Comparison of ENCODE assay signal across 21 cellular contexts in genomic region chr1:115753830-115754229, GRCh38. TPM values are rescaled to one million over a fixed set of nuclear protein-coding genes. Genes with fewer than 3 reads are reported as not detected.
DNase-seq lines count a peak whose midpoint lies in the region; ATAC-seq and TF ChIP-seq lines count a peak whose summit lies in the region.
"Had no signal": no experiment of that assay in that cellular context is flagged by ENCODE, and none has a peak within 500 bp of the region (broad histone marks: within the 10 kb centered on the region; RNA-seq: fewer than 3 reads in every experiment).

No MANE protein-coding gene starts in this region.

- H3K18ac ChIP-seq in mesendoderm (ENCODE audit: low read length), result no peak overlapping the region

- no peaks in the 10 kb centered on the region for H3K9me3 ChIP-seq in gastroesophageal sphincter

- H3K4me3 ChIP-seq in gastroesophageal sphincter (no peak overlapping the region), mesendoderm (ENCODE audit: low read length) (no peak overlapping the region)
- H3K4me3 ChIP-seq: smooth muscle cell had no signal

- peaks cover 0 to 98% (median 15%) of the 10 kb centered on the region in 3 donors for H3K4me1 ChIP-seq in gastroesophageal sphincter
- no peaks in the 10 kb centered on the region for H3K4me1 ChIP-seq in mesendoderm (ENCODE audit: control insufficient read depth, low read depth, low read length)

- no peak for TF ChIP-seq CTCF in gastroesophageal sphincter (IDR thresholded peaks at IDR 0.05)

- no peak overlapping the region for H4K8ac ChIP-seq in mesendoderm (ENCODE audit: low read depth, low read length)

- no peaks in the 10 kb centered on the region for H3K27me3 ChIP-seq in gastroesophageal sphincter
- H3K27me3 ChIP-seq in mesendoderm (ENCODE audit: insufficient read depth, low read length, poor library complexity), result no peaks in the 10 kb centered on the region

- no peaks in the 10 kb centered on the region for H3K36me3 ChIP-seq in gastroesophageal sphincter
- H3K36me3 ChIP-seq in mesendoderm (ENCODE audit: control insufficient read depth, insufficient read depth, low read length), result no peaks in the 10 kb centered on the region

- H3K4me1 Mint-ChIP-seq in effector memory CD8-positive, alpha-beta T cell (ENCODE audit: low read depth in 2 of 2), result no peaks in the 10 kb centered on the region
- H3K4me1 Mint-ChIP-seq: activated CD4-positive, alpha-beta T cell treated with anti-CD3 and anti-CD28 coated beads for 36 hours had no signal

- TF ChIP-seq POLR2A in gastroesophageal sphincter (IDR thresholded peaks at IDR 0.05), result no peak

- no peak overlapping the region for H3K9ac ChIP-seq in mesendoderm (ENCODE audit: low read length)

- peaks cover 37 to 39% of the 10 kb centered on the region in 2 donors for H3K27me3 Mint-ChIP-seq in effector memory CD8-positive, alpha-beta T cell

- H2BK5ac ChIP-seq in mesendoderm (ENCODE audit: low read length), result no peak overlapping the region

- H3K23ac ChIP-seq in mesendoderm (ENCODE audit: low read length), result no peak overlapping the region

- peak overlapping the region; percentile 25 for H3K56ac ChIP-seq in mesendoderm (ENCODE audit: low read length)

- no peak for ATAC-seq in gastroesophageal sphincter
- ATAC-seq in sciatic nerve, result peak; percentile 35
- ATAC-seq in GM21619 (IDR thresholded peaks at IDR 0.05; ENCODE audit: unreplicated experiment), result no peak
- no peak for ATAC-seq in effector memory CD8-positive, alpha-beta T cell (replicated peaks)
- ATAC-seq in GM18858 (IDR thresholded peaks at IDR 0.05; ENCODE audit: unreplicated experiment), result no peak
- ATAC-seq: activated CD4-positive, alpha-beta T cell treated with anti-CD3 and anti-CD28 coated beads for 36 hours; activated naive CD4-positive, alpha-beta T cell treated with anti-CD3 and anti-CD28 coated beads, Interleukin-2, amount 50 U/mL, for 72 hours; stimulated activated naive CD8-positive, alpha-beta T cell treated with anti-CD3 and anti-CD28 coated beads, Interleukin-15, Interleukin-2, amounts not matched to agents 100 U/mL and 50 U/mL, for 24 hours had no signal

- no peak overlapping the region for H3K4ac ChIP-seq in mesendoderm (ENCODE audit: low read depth, low read length)

- no peak overlapping the region for H2AK5ac ChIP-seq in mesendoderm (ENCODE audit: low read length)

- no peak overlapping the region for H3K27ac Mint-ChIP-seq in effector memory CD8-positive, alpha-beta T cell
- H3K27ac Mint-ChIP-seq: activated CD4-positive, alpha-beta T cell treated with anti-CD3 and anti-CD28 coated beads for 36 hours; activated naive CD4-positive, alpha-beta T cell treated with anti-CD3 and anti-CD28 coated beads, Interleukin-2, amount 50 U/mL, for 72 hours had no signal

- no peak overlapping the region for H2BK120ac ChIP-seq in mesendoderm (ENCODE audit: low read depth, low read length)

- H3K4me2 ChIP-seq in mesendoderm (ENCODE audit: low read length), result no peak overlapping the region
- H3K4me2 ChIP-seq: smooth muscle cell had no signal

- 29% methylated on average over 5 of the region's 8 CpGs; no CpG with 5 or more reads in 1 of the 2 donors for WGBS in gastroesophageal sphincter (ENCODE audit: low coverage in 1 of 2), 2 donors
- no CpG with 5 or more reads among the region's 8 CpGs for WGBS in mesendoderm (ENCODE audit: extremely low coverage, insufficient coverage, low lambda C conversion rate)

- TF ChIP-seq EP300 in gastroesophageal sphincter (IDR thresholded peaks at IDR 0.05), result no peak

- no peak overlapping the region for H3K4me3 Mint-ChIP-seq in effector memory CD8-positive, alpha-beta T cell
- H3K4me3 Mint-ChIP-seq: activated CD4-positive, alpha-beta T cell treated with anti-CD3 and anti-CD28 coated beads for 36 hours; type B pancreatic cell had no signal

- no peak overlapping the region for H4K5ac ChIP-seq in mesendoderm (ENCODE audit: low read length)

- H3K79me2 ChIP-seq in mesendoderm (ENCODE audit: control insufficient read depth, insufficient read depth, low read length), result no peaks in the 10 kb centered on the region

- no peaks in the 10 kb centered on the region for H3K79me1 ChIP-seq in mesendoderm (ENCODE audit: low read length)

- H2BK15ac ChIP-seq in mesendoderm (replicated peaks; ENCODE audit: low read depth), result no peak overlapping the region

- no peaks in the 10 kb centered on the region for H3K9me3 Mint-ChIP-seq in effector memory CD8-positive, alpha-beta T cell
- H3K9me3 Mint-ChIP-seq: type B pancreatic cell had no signal

- H3K27ac ChIP-seq in gastroesophageal sphincter, result peak overlapping the region; percentile 11 to 53 (median 36)
- no peak overlapping the region for H3K27ac ChIP-seq in mesendoderm (ENCODE audit: low read depth, low read length)
- H3K27ac ChIP-seq: C4-2B, RWPE1 had no signal

- intact Hi-C loops in sciatic nerve (cut with DNase I), result no loop called here

- DNase-seq in NCI-H524 treated with DMSO at 0.1 percent for 48 hours (lab: John Stamatoyannopoulos, UW) (peak; percentile 18), mesendoderm (no peak), sciatic nerve (ENCODE audit: low spot score) (no peak), activated gamma-delta T cell treated with Interleukin-2 at 50 U/mL for 16 hours (no peak)
- no peak for DNase-seq in effector memory CD8-positive, alpha-beta T cell
- DNase-seq: activated CD4-positive, alpha-beta T cell treated with anti-CD3 and anti-CD28 coated beads for 36 hours; head of caudate nucleus; IMR-90; MM.1S; stimulated activated CD4-positive, alpha-beta T cell treated with anti-CD3 and anti-CD28 coated beads, Interleukin-2, amount 100 ng/mL, for 48 hours; stimulated activated naive CD8-positive, alpha-beta T cell treated with anti-CD3 and anti-CD28 coated beads, Interleukin-15, Interleukin-2, amounts not matched to agents 100 U/mL and 50 U/mL, for 24 hours had no signal

- H3K36me3 Mint-ChIP-seq in effector memory CD8-positive, alpha-beta T cell (ENCODE audit: insufficient read depth), result no peaks in the 10 kb centered on the region
- H3K36me3 Mint-ChIP-seq: activated naive CD4-positive, alpha-beta T cell treated with anti-CD3 and anti-CD28 coated beads, Interleukin-2, amount 50 U/mL, for 72 hours; type B pancreatic cell had no signal

RNA-seq across cellular contexts. Expression of gene CASQ2, which starts 14.7 kb away (rescaled TPM):
- 100 to 1,000 TPM in 3 of 4 donors, 10 to 100 TPM in 1; 86.2 to 147 (median 133) TPM for total RNA-seq in gastroesophageal sphincter
- polyA plus RNA-seq in mesendoderm (2013, experiment 1 of 2), result not detected
- 0.01 TPM for polyA plus RNA-seq in mesendoderm (2013, experiment 2 of 2)
- 6.5 TPM for total RNA-seq in sciatic nerve
- total RNA-seq: activated CD4-positive, alpha-beta T cell treated with anti-CD3 and anti-CD28 coated beads for 36 hours; activated naive CD4-positive, alpha-beta T cell treated with anti-CD3 and anti-CD28 coated beads, Interleukin-2, amount 50 U/mL, for 72 hours; fibroblast of lung; IMR-90; smooth muscle cell had no signal
- polyA plus RNA-seq: AG04450, IMR-90, smooth muscle cell had no signal

Comparison
In these comparisons a context has a peak if more than half of its experiments do, and no peak if none do; other contexts are left out.
1. RNA of gene CASQ2, which starts 14.7 kb away (total RNA-seq): 86.2 to 147 TPM in gastroesophageal sphincter; 6.5 TPM in sciatic nerve (single experiment); every median in the first group is over 10 times any median in the second.